In the genomic region with DNA sequence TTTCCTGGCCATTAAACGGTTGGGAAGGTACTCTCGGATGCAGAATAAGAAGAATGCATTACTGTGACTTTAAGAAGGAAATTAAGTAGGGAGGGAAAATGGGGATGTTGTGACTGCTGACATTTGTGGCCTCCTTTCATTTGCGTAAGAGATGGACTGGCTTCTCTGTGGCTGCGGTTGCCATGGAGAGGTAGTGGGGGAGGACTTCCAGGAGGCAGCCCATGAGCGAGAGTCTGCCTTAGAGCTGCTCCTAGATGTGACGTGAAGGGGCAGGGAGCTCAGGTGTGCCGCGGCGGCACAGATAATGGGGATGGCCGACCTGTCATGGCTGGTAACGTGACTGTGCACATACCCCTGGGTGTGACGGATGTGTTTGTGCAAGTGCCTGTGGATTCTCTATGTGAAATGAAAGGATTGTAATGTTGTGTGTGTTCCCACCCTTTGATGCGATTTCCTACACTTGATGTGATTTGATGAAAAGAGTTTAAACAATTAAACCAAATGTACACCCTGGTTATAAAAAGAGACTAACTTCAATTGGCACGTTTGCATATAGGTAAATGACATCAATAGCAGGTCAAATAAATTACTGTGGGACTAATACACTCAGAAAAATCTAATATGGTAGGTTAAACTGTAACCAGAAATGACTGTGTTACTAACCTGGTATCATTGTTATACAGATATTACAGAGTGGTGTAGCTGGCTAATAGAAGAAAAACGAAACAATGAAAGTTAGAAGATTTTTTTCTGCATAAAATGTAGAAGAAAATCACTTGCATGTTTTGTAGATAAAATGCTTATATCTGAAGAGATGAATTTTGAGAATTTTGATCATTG, we compare ENCODE assay signal across 9 cellular contexts. TPM values are rescaled to one million over a fixed set of nuclear protein-coding genes. Genes with fewer than 3 reads are reported as not detected.
A peak's percentile ranks its signal among the peaks of the same experiment; 100 is the strongest.
DNase-seq lines count a peak whose midpoint lies in the region; ATAC-seq, FAIRE-seq and TF ChIP-seq lines count a peak whose summit lies in the region.
"Had no signal": no experiment of that assay in that cellular context is flagged by ENCODE, and none has a peak within 500 bp of the region (broad histone marks: within the 10 kb centered on the region; RNA-seq: fewer than 3 reads in every experiment).

No MANE protein-coding gene starts in this region.

- peaks cover 10% of the 10 kb centered on the region for H3K36me3 Mint-ChIP-seq in activated naive CD8-positive, alpha-beta T cell

- in situ Hi-C loops in gastrocnemius medialis (cut with MboI; ENCODE audit: low sequenced_read_pairs in 4 of 4), result no loop called here

- peaks cover 19 to 20% of the 10 kb centered on the region in 2 donors for H3K4me1 ChIP-seq in gastrocnemius medialis

- no peaks in the 10 kb centered on the region for H3K27me3 Mint-ChIP-seq in activated naive CD8-positive, alpha-beta T cell

- H3K4me1 Mint-ChIP-seq in activated naive CD8-positive, alpha-beta T cell (ENCODE audit: low read depth), result peaks cover 79% of the 10 kb centered on the region

- DNase-seq in SIG-M5 treated with dmso at 0.1 percent for 504 hours (lab: John Stamatoyannopoulos, UW; ENCODE audit: unreplicated experiment) (peak; percentile 91), hypothalamus (lab: John Stamatoyannopoulos, UW) (peak in 45 of 51 donors; percentile 8 to 77 (median 48)), gastrocnemius medialis (peak; percentile 36 to 40), ureter (ENCODE audit: low spot score) (no peak), HTR-8/SVneo (ENCODE audit: insufficient read length, low spot score) (no peak)

- intact Hi-C loops in gastrocnemius medialis (cut with DNase I; ENCODE audit: low total_unique reads), result no loop called here

- H3K4me3 ChIP-seq in gastrocnemius medialis, result no peak overlapping the region

- peak overlapping the region; percentile 79 for H3K27ac Mint-ChIP-seq in activated naive CD8-positive, alpha-beta T cell

- ATAC-seq in HG03342 (IDR thresholded peaks at IDR 0.05; ENCODE audit: unreplicated experiment) (peak; percentile 82), gastrocnemius medialis (no peak)

- H3K9me3 ChIP-seq in gastrocnemius medialis, result no peaks in the 10 kb centered on the region

- H3K9me3 Mint-ChIP-seq in activated naive CD8-positive, alpha-beta T cell (ENCODE audit: low read depth), result no peaks in the 10 kb centered on the region

- FAIRE-seq in HTR-8/SVneo (lab: Jason Lieb, UNC), result no peak

- no peaks in the 10 kb centered on the region for H3K36me3 ChIP-seq in gastrocnemius medialis

- no peak overlapping the region for H3K27ac ChIP-seq in gastrocnemius medialis
- H3K27ac ChIP-seq: VCaP had no signal

- no peak for TF ChIP-seq CTCF in gastrocnemius medialis (IDR thresholded peaks at IDR 0.05 in 4 of 5, conservative IDR thresholded peaks at IDR 0.05 in 1 of 5)

- TF ChIP-seq POLR2A in GM19099 (IDR thresholded peaks at IDR 0.05; ENCODE audit: extremely low read depth, insufficient read length, low read depth), result peak; percentile 41
- TF ChIP-seq POLR2A in gastrocnemius medialis (IDR thresholded peaks at IDR 0.05), result no peak

- H3K4me3 Mint-ChIP-seq in activated naive CD8-positive, alpha-beta T cell, result peak overlapping the region; percentile 85

- no peaks in the 10 kb centered on the region for H3K27me3 ChIP-seq in gastrocnemius medialis

RNA-seq across cellular contexts. Expression of a gene that starts 48.9 kb away (rescaled TPM):
- total RNA-seq in gastrocnemius medialis, result 10 to 100 TPM in 2 of 4 donors, 1 to 10 TPM in 2; 8.3 to 13.5 (median 10.5) TPM
- 42.5 TPM for total RNA-seq in ureter

Comparison
In these comparisons a context has a peak if more than half of its experiments do, and no peak if none do; other contexts are left out.
1. DNase-seq: peak in SIG-M5 treated with dmso at 0.1 percent for 504 hours (single experiment), hypothalamus (45 of 51) and gastrocnemius medialis (2 of 2); none in ureter (single experiment) and HTR-8/SVneo (single experiment).